In genomic region chr22:24466831-24467249, GRCh38 we compare ENCODE assay signal across 8 cellular contexts. TPM values are rescaled to one million over a fixed set of nuclear protein-coding genes. Genes with fewer than 3 reads are reported as not detected.
DNase-seq lines count a peak whose midpoint lies in the region; ATAC-seq and TF ChIP-seq lines count a peak whose summit lies in the region.

No MANE protein-coding gene starts in this region.

- H3K27me3 ChIP-seq in osteoblast (ENCODE audit: insufficient read depth, low read length), result no peaks in the 10 kb centered on the region

- H3K27ac Mint-ChIP-seq in Calu3 (ENCODE audit: unreplicated experiment), result peak overlapping the region; percentile 5
- no peak overlapping the region for H3K27ac Mint-ChIP-seq in T-helper 2 cell treated with Interferon-gamma antibody and Interleukin-4, amounts not matched to agents 5 μg/mL and 100 μg/mL, for 36 hours

- intact Hi-C loops in Calu3 (cut with micrococcal nuclease; ENCODE audit: unreplicated experiment), result no loop called here

- H3K4me3 ChIP-seq in osteoblast (ENCODE audit: insufficient read depth, low read length), result no peak overlapping the region

- H3K27ac ChIP-seq in osteoblast (ENCODE audit: low read depth, low read length), result peak overlapping the region; percentile 19

- H3K36me3 ChIP-seq in osteoblast (ENCODE audit: insufficient read depth, low read length), result no peaks in the 10 kb centered on the region

- no peak for ATAC-seq in GM19455 (IDR thresholded peaks at IDR 0.05; ENCODE audit: unreplicated experiment)

- TF ChIP-seq CTCF in Calu3 (IDR thresholded peaks at IDR 0.05; ENCODE audit: unreplicated experiment) (no peak), osteoblast (IDR thresholded peaks at IDR 0.05; ENCODE audit: extremely low read depth, low read depth, low read length) (no peak)

- H2AFZ ChIP-seq in osteoblast (ENCODE audit: low read length), result no peak overlapping the region

- H3K4me1 ChIP-seq in osteoblast (ENCODE audit: insufficient read depth, low read length), result peaks cover 32% of the 10 kb centered on the region

- H3K9me3 ChIP-seq in osteoblast (ENCODE audit: low read depth, low read length), result no peaks in the 10 kb centered on the region

- H3K79me2 ChIP-seq in osteoblast (ENCODE audit: insufficient read depth, low read length), result no peaks in the 10 kb centered on the region

- H3K9me3 Mint-ChIP-seq in Calu3 (ENCODE audit: low read depth, unreplicated experiment), result no peaks in the 10 kb centered on the region
- no peaks in the 10 kb centered on the region for H3K9me3 Mint-ChIP-seq in T-helper 2 cell treated with Interferon-gamma antibody and Interleukin-4, amounts not matched to agents 5 μg/mL and 100 μg/mL, for 36 hours

- H3K4me1 Mint-ChIP-seq in Calu3 (ENCODE audit: low read depth, unreplicated experiment), result peaks cover 32% of the 10 kb centered on the region
- peaks cover 4% of the 10 kb centered on the region for H3K4me1 Mint-ChIP-seq in T-helper 2 cell treated with Interferon-gamma antibody and Interleukin-4, amounts not matched to agents 5 μg/mL and 100 μg/mL, for 36 hours (ENCODE audit: low read depth)

- CTCF ChIA-PET in Calu3 (lab: Charles Lee), result interaction anchor here (1.3 to 2.0 kb wide), 3 partner anchors 13 to 16 kb away, joined by 3 to 18 read pairs (median 5); no protein-coding TSS in a partner anchor

- peak overlapping the region; percentile 47 for H3K4me2 ChIP-seq in osteoblast (ENCODE audit: insufficient read depth, low read length)

- H3K27me3 Mint-ChIP-seq in Calu3 (ENCODE audit: unreplicated experiment), result no peaks in the 10 kb centered on the region
- H3K27me3 Mint-ChIP-seq in T-helper 2 cell treated with Interferon-gamma antibody and Interleukin-4, amounts not matched to agents 5 μg/mL and 100 μg/mL, for 36 hours (ENCODE audit: low read depth), result no peaks in the 10 kb centered on the region

- H3K4me3 Mint-ChIP-seq in Calu3 (ENCODE audit: low read depth, unreplicated experiment), result peak overlapping the region; percentile 32
- no peak overlapping the region for H3K4me3 Mint-ChIP-seq in T-helper 2 cell treated with Interferon-gamma antibody and Interleukin-4, amounts not matched to agents 5 μg/mL and 100 μg/mL, for 36 hours

- H4K20me1 ChIP-seq in osteoblast (ENCODE audit: insufficient read depth, low read length), result no peaks in the 10 kb centered on the region

- no TSS peak for BruUV-seq in Calu3 (replicated peaks; lab: Mats Ljungman, UMichigan)

- DNase-seq in Calu3 (peak; percentile 49), NOMO-1 treated with dmso at 0.1 percent for 144 hours (lab: John Stamatoyannopoulos, UW; ENCODE audit: unreplicated experiment) (peak; percentile 65), fibroblast of gingiva (ENCODE audit: low read depth) (peak; percentile 53), osteoblast (ENCODE audit: insufficient read length, low spot score, missing footprints) (no peak), NCI-H1930 (lab: John Stamatoyannopoulos, UW) (no peak), NCI-H82 treated with DMSO at 0.1 percent for 48 hours (lab: John Stamatoyannopoulos, UW; ENCODE audit: unreplicated experiment) (no peak)
- no peak for DNase-seq in T-helper 2 cell treated with Interferon-gamma antibody and Interleukin-4, amounts not matched to agents 5 μg/mL and 100 μg/mL, for 36 hours (ENCODE audit: low spot score)

- no peaks in the 10 kb centered on the region for H3K36me3 Mint-ChIP-seq in Calu3 (ENCODE audit: insufficient read depth, unreplicated experiment)
- no peaks in the 10 kb centered on the region for H3K36me3 Mint-ChIP-seq in T-helper 2 cell treated with Interferon-gamma antibody and Interleukin-4, amounts not matched to agents 5 μg/mL and 100 μg/mL, for 36 hours (ENCODE audit: low read depth)

RNA-seq across cellular contexts. Expression of gene UPB1, which starts 28.3 kb away (rescaled TPM):
- total RNA-seq in Calu3 (2022), result 0.22 and 0.50 TPM in 2 replicates
- total RNA-seq in osteoblast, result under 0.01 TPM in 1 of 2 replicates, not detected in the other

RNA-seq across cellular contexts. Expression of gene ADORA2A, which starts 39.4 kb away (rescaled TPM):
- total RNA-seq in Calu3 (2022) (2.4 and 2.9 TPM in 2 replicates), osteoblast (0.72 and 1.2 TPM in 2 replicates)

Comparison
In these comparisons a context has a peak if more than half of its experiments do, and no peak if none do; other contexts are left out.
1. DNase-seq: peak in Calu3 (single experiment), NOMO-1 treated with dmso at 0.1 percent for 144 hours (single experiment) and fibroblast of gingiva (single experiment); none in osteoblast (single experiment), NCI-H1930 (0 of 2), T-helper 2 cell treated with Interferon-gamma antibody and Interleukin-4, amounts not matched to agents 5 μg/mL and 100 μg/mL, for 36 hours (single experiment) and NCI-H82 treated with DMSO at 0.1 percent for 48 hours (single experiment).